In genomic region chr2:127649684-127650040, GRCh38 we compare ENCODE assay signal across 8 cellular contexts. TPM values are rescaled to one million over a fixed set of nuclear protein-coding genes. Genes with fewer than 3 reads are reported as not detected.
DNase-seq lines count a peak whose midpoint lies in the region; ATAC-seq, FAIRE-seq and TF ChIP-seq lines count a peak whose summit lies in the region.

No MANE protein-coding gene starts in this region.

- dilution Hi-C loops in endothelial cell of umbilical vein (cut with MboI; ENCODE audit: extremely low pct_ligation_motif_present, low sequenced_read_pairs), result no loop called here

- no peak overlapping the region for H3K4me3 ChIP-seq in NT2/D1 (ENCODE audit: insufficient read length, low read depth)
- H3K4me3 ChIP-seq in endothelial cell of umbilical vein (replicated peaks in 1 of 3; ENCODE audit: insufficient read depth in 1 of 3, low read depth in 1 of 3, low read length in 3 of 3), result no peak overlapping the region
- no peak overlapping the region for H3K4me3 ChIP-seq in mucosa of descending colon

- BruUV-seq in endothelial cell of umbilical vein (replicated peaks; lab: Mats Ljungman, UMichigan), result no TSS peak

- no peak overlapping the region for H2AFZ ChIP-seq in endothelial cell of umbilical vein (ENCODE audit: low read depth, low read length)

- no peaks in the 10 kb centered on the region for H3K9me1 ChIP-seq in endothelial cell of umbilical vein (replicated peaks; ENCODE audit: control insufficient read depth, extremely low read depth, insufficient read depth, low read length)

- H3K4me1 ChIP-seq in NT2/D1 (ENCODE audit: insufficient read depth, insufficient read length), result peaks cover 35% of the 10 kb centered on the region
- peaks cover 25% of the 10 kb centered on the region for H3K4me1 ChIP-seq in endothelial cell of umbilical vein (ENCODE audit: control insufficient read depth, extremely low read depth, insufficient read depth, low read length)
- H3K4me1 ChIP-seq in mucosa of descending colon (ENCODE audit: low read depth), result peaks cover 6% of the 10 kb centered on the region

- peaks cover 20% of the 10 kb centered on the region for H3K36me3 ChIP-seq in NT2/D1 (ENCODE audit: insufficient read depth, insufficient read length, low read length)
- H3K36me3 ChIP-seq in endothelial cell of umbilical vein (ENCODE audit: control insufficient read depth in 2 of 2, extremely low read depth in 1 of 2, insufficient read depth in 2 of 2, low read length in 2 of 2), result peaks cover 0 to 6% of the 10 kb centered on the region in 2 experiments
- H3K36me3 ChIP-seq in mucosa of descending colon (ENCODE audit: low read depth), result no peaks in the 10 kb centered on the region

- TF ChIP-seq CTCF in endothelial cell of umbilical vein (IDR thresholded peaks at IDR 0.05; ENCODE audit: extremely low read depth in 1 of 2, insufficient read depth in 1 of 2, low read depth in 1 of 2, low read length in 2 of 2), result peak; percentile 85 to 88
- TF ChIP-seq CTCF in mucosa of descending colon (IDR thresholded peaks at IDR 0.05), result peak; percentile 74

- ATAC-seq in mucosa of descending colon, result peak; percentile 88

- H3K79me2 ChIP-seq in endothelial cell of umbilical vein (ENCODE audit: control insufficient read depth, insufficient read depth, low read length), result no peaks in the 10 kb centered on the region

- TF ChIP-seq POLR2A in endothelial cell of umbilical vein (IDR thresholded peaks at IDR 0.05; ENCODE audit: low read depth, low read length), result no peak

- POLR2A ChIA-PET in endothelial cell of umbilical vein (lab: Charles Lee), result interaction anchor here (1.3 to 1.5 kb wide), 2 partner anchors 26 to 58 kb away, joined by 3 read pairs; partner anchors contain the start of gene LIMS2

- H3K9me3 ChIP-seq in NT2/D1 (ENCODE audit: insufficient read depth, low read length) (no peaks in the 10 kb centered on the region), endothelial cell of umbilical vein (replicated peaks; ENCODE audit: control insufficient read depth, insufficient read depth, low read length) (no peaks in the 10 kb centered on the region), mucosa of descending colon (no peaks in the 10 kb centered on the region)

- H4K20me1 ChIP-seq in endothelial cell of umbilical vein (replicated peaks; ENCODE audit: control insufficient read depth, extremely low read depth, insufficient read depth, low read length), result no peaks in the 10 kb centered on the region

- CTCF ChIA-PET in endothelial cell of umbilical vein (lab: Charles Lee), result interaction anchor here (0.5 to 12.1 kb wide), 26 partner anchors 9 to 452 kb away, joined by 3 to 424 read pairs (median 4); partner anchors contain the start of genes IWS1 and LIMS2

- peak overlapping the region; percentile 47 for H3K9ac ChIP-seq in NT2/D1 (ENCODE audit: insufficient read length, low read depth)
- H3K9ac ChIP-seq in endothelial cell of umbilical vein (replicated peaks; ENCODE audit: extremely low read depth, insufficient read depth, low read length), result no peak overlapping the region

- H3K27me3 ChIP-seq in NT2/D1 (ENCODE audit: insufficient read depth, insufficient read length) (no peaks in the 10 kb centered on the region), endothelial cell of umbilical vein (ENCODE audit: control insufficient read depth in 2 of 2, insufficient read depth in 2 of 2, low read length in 2 of 2) (no peaks in the 10 kb centered on the region)

- intact Hi-C loops in endothelial cell of umbilical vein (cut with micrococcal nuclease), result loop anchor here (1.0 to 2.0 kb wide), 3 partner anchors 10 to 58 kb away; partner anchors contain the start of gene LIMS2
- intact Hi-C loops in mucosa of descending colon (cut with DNase I, micrococcal nuclease), result loop anchor here in 1 of 2 donors (10.0 kb wide), 1 partner anchor 45 kb away; no protein-coding TSS in a partner anchor

- peak; percentile 83 for FAIRE-seq in endothelial cell of umbilical vein (lab: Jason Lieb, UNC)

- H3K27ac ChIP-seq in endothelial cell of umbilical vein (ENCODE audit: insufficient read depth, low read depth, low read length), result no peak overlapping the region

- peak; percentile 89 for DNase-seq in activated gamma-delta T cell treated with Interleukin-2 at 50 U/mL for 16 hours
- DNase-seq in activated gamma-delta T cell (lab: John Stamatoyannopoulos, UW), result no peak
- peak; percentile 85 for DNase-seq in HK-2 (ENCODE audit: unreplicated experiment)
- DNase-seq in NT2/D1 (ENCODE audit: low read depth, low spot score), result peak; percentile 82
- peak; percentile 66 for DNase-seq in activated CD8-positive, alpha-beta memory T cell treated with anti-CD3 and anti-CD28 coated beads, Interleukin-2, amount 50 U/mL, for 1 hour (ENCODE audit: extremely low read depth)
- DNase-seq in endothelial cell of umbilical vein (ENCODE audit: low read depth, low spot score), result peak; percentile 69
- peak; percentile 67 to 96 (median 80) for DNase-seq in mucosa of descending colon
- peak; percentile 71 to 85 for DNase-seq in stimulated activated CD8-positive, alpha-beta memory T cell treated with anti-CD3 and anti-CD28 coated beads, Interleukin-4, amount 100 ng/mL, for 1 hour (ENCODE audit: low read depth in 2 of 2, low spot score in 1 of 2)

- H3K4me2 ChIP-seq in endothelial cell of umbilical vein (ENCODE audit: insufficient read depth, low read length), result no peak overlapping the region

TF ChIP-seq in endothelial cell of umbilical vein, 7 proteins besides CTCF, POLR2A, EP300 and RAD21:
- no peak for TF ChIP-seq FOS (IDR thresholded peaks at IDR 0.05; ENCODE audit: borderline replicate concordance, insufficient read depth, low read length)
- TF ChIP-seq MAX (IDR thresholded peaks at IDR 0.05; ENCODE audit: insufficient read depth, insufficient read length), result peak; percentile 27
- peak; percentile 26 for TF ChIP-seq POLR2AphosphoS5 (IDR thresholded peaks at IDR 0.05; ENCODE audit: insufficient read depth, low read depth, low read length)
TF ChIP-seq in endothelial cell of umbilical vein: peak in this region for 2.

RNA-seq across cellular contexts. Expression of gene GPR17, which starts 3.7 kb away (rescaled TPM):
- total RNA-seq in endothelial cell of umbilical vein, result not detected in 2 replicates
- 0.10 and 0.11 TPM in 2 replicates for polyA plus RNA-seq in endothelial cell of umbilical vein
- 0.04 TPM in 2 replicates for polyA plus RNA-seq in endothelial cell of umbilical vein (2011; cell fraction: cytosol; rRNA removed)
- not detected in 2 replicates for polyA plus RNA-seq in endothelial cell of umbilical vein (2011; cell fraction: nucleus; rRNA removed)
- 0.10 and 0.15 TPM in 2 replicates for polyA plus RNA-seq in endothelial cell of umbilical vein (2012)
- not detected in 2 replicates for polyA minus RNA-seq in endothelial cell of umbilical vein
- polyA minus RNA-seq in endothelial cell of umbilical vein (2011; cell fraction: cytosol; rRNA and poly(A)+ RNA removed), result not detected
- polyA minus RNA-seq in endothelial cell of umbilical vein (2011; cell fraction: nucleus; rRNA and poly(A)+ RNA removed), result not detected in 2 replicates
- total RNA-seq in mucosa of descending colon, result under 1 TPM in 1 of 3 donors, not detected in 2; 0.51 TPM

RNA-seq across cellular contexts. Expression of gene LIMS2, which starts 25.7 kb away (rescaled TPM):
- total RNA-seq in endothelial cell of umbilical vein (45.7 and 48.3 TPM in 2 replicates), mucosa of descending colon (100 to 1,000 TPM in 1 of 3 donors, 10 to 100 TPM in 2; 12.5 to 478 (median 29.9) TPM)
- 55.6 and 77.3 TPM in 2 replicates for polyA plus RNA-seq in endothelial cell of umbilical vein
- polyA plus RNA-seq in endothelial cell of umbilical vein (2011; cell fraction: cytosol; rRNA removed), result 26.1 and 29.1 TPM in 2 replicates
- polyA plus RNA-seq in endothelial cell of umbilical vein (2011; cell fraction: nucleus; rRNA removed), result 86.3 and 120 TPM in 2 replicates
- 14.1 and 24.9 TPM in 2 replicates for polyA plus RNA-seq in endothelial cell of umbilical vein (2012)
- 28.1 and 45.7 TPM in 2 replicates for polyA minus RNA-seq in endothelial cell of umbilical vein
- not detected for polyA minus RNA-seq in endothelial cell of umbilical vein (2011; cell fraction: cytosol; rRNA and poly(A)+ RNA removed)
- 21.7 and 33.5 TPM in 2 replicates for polyA minus RNA-seq in endothelial cell of umbilical vein (2011; cell fraction: nucleus; rRNA and poly(A)+ RNA removed)

RNA-seq across cellular contexts. Expression of gene SFT2D3, which starts 51.6 kb away (rescaled TPM):
- 4.4 and 4.7 TPM in 2 replicates for total RNA-seq in endothelial cell of umbilical vein
- polyA plus RNA-seq in endothelial cell of umbilical vein, result 4.1 and 4.5 TPM in 2 replicates
- 3.3 and 3.4 TPM in 2 replicates for polyA plus RNA-seq in endothelial cell of umbilical vein (2011; cell fraction: cytosol; rRNA removed)
- polyA plus RNA-seq in endothelial cell of umbilical vein (2011; cell fraction: nucleus; rRNA removed), result 1.6 and 2.5 TPM in 2 replicates
- polyA plus RNA-seq in endothelial cell of umbilical vein (2012), result not detected in 2 replicates
- 2.6 and 2.7 TPM in 2 replicates for polyA minus RNA-seq in endothelial cell of umbilical vein
- 1.4 TPM for polyA minus RNA-seq in endothelial cell of umbilical vein (2011; cell fraction: cytosol; rRNA and poly(A)+ RNA removed)
- polyA minus RNA-seq in endothelial cell of umbilical vein (2011; cell fraction: nucleus; rRNA and poly(A)+ RNA removed), result 3.3 and 3.6 TPM in 2 replicates
- 1 to 10 TPM; 5.1 to 8.8 (median 8.1) TPM for total RNA-seq in mucosa of descending colon
